In the genomic region with DNA sequence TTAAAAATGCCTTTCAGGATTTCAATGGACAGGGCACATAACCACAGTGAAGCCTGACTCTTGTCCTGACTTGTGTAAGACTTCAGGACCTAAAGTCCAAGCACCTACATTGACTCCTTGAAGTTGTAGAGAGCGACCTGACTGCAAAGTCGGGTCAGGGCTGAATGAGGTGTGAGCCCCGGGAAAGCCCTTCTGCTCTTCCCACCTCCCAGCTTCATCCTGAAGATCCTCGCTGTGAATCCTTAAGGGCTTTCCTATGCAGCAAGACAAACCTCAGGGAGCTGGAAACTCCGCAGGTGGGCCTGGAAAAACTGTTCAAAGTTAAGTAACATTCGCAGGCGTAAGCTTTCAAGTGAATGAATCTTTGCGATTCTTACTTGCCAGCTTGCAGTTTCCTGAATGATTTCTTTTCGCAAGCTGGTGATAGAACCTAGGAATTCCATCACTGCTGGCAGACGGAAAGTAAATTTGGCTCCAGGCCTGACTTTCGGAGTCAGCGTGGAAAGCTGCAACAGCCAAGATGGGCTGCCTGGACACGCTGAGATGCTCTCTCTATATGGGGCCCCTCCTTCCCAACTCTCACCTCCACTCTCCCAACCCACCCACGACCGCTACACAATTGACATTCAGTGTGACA, we compare ENCODE assay signal across 1 cellular context.
TF ChIP-seq lines count a peak whose summit lies in the region.

No MANE protein-coding gene starts in this region.

TF ChIP-seq in IMR-90, 13 proteins besides CTCF, POLR2A, EP300 and RAD21 (continued from another document):
- TF ChIP-seq USF2 (IDR thresholded peaks at IDR 0.05; ENCODE audit: low read depth, low read length) (no peak), ELK1 (IDR thresholded peaks at IDR 0.05; ENCODE audit: borderline replicate concordance, low read depth, low read length) (no peak), NFE2L2 (IDR thresholded peaks at IDR 0.05; ENCODE audit: low read depth, low read length) (no peak)
